ENCODE assay signal across 12 cellular contexts in the genomic region with DNA sequence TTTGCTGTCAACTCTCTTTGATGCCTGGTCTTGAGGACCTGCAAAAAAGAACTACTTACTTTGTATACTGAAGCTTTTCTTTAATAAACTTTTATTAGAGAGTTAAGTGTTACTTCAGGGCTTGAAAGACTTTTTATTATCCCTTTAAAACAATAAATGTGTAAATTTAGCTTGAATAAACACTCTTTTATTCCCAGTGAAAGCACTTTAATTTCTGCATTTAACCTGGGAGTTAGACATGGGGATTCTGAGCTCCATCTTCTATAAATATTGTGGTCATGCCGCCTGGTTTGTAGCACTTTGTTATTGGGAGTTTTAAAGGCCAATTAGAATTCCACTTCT. TPM values are rescaled to one million over a fixed set of nuclear protein-coding genes. Genes with fewer than 3 reads are reported as not detected.
A peak's percentile ranks its signal among the peaks of the same experiment; 100 is the strongest.
DNase-seq lines count a peak whose midpoint lies in the region; ATAC-seq and TF ChIP-seq lines count a peak whose summit lies in the region.
"Had no signal": no experiment of that assay in that cellular context is flagged by ENCODE, and none has a peak within 500 bp of the region (broad histone marks: within the 10 kb centered on the region; RNA-seq: fewer than 3 reads in every experiment).

No MANE protein-coding gene starts in this region.

- H3K9me3 ChIP-seq in ES-I3 (ENCODE audit: control insufficient read depth, insufficient read depth, low read length) = no peaks in the 10 kb centered on the region
- H3K9me3 ChIP-seq: MG63, mucosa of descending colon had no signal

- TF ChIP-seq CTCF in C4-2B (conservative IDR thresholded peaks at IDR 0.05) (no peak), nephron progenitor cell (IDR thresholded peaks at IDR 0.05) (no peak)

- 0 out of 2 replicates have a peak, but pooled peaks cover 3% of the 10 kb centered on the region for H3K4me1 ChIP-seq in ES-I3 (ENCODE audit: insufficient read depth, low read length)

- CTCF ChIA-PET in activated CD8-positive, alpha-beta memory T cell treated with anti-CD3 and anti-CD28 coated beads, Interleukin-2, amount 10 ng/mL, durations not matched to agents 7 days and 5 days (lab: Charles Lee) = interaction anchor here (0.7 to 9.9 kb wide), 3 partner anchors 10 to 351 kb away, joined by 3 to 186 read pairs (median 3); a partner anchor contains a TSS

- H3K36me3 ChIP-seq in ES-I3 (ENCODE audit: insufficient read depth, low read length) = no peaks in the 10 kb centered on the region
- H3K36me3 ChIP-seq: MG63 had no signal

- H3K9me3 Mint-ChIP-seq in activated naive CD8-positive, alpha-beta T cell treated with anti-CD3 and anti-CD28 coated beads for 36 hours = no peaks in the 10 kb centered on the region
- peaks cover 24% of the 10 kb centered on the region for H3K9me3 Mint-ChIP-seq in nephron progenitor cell
- H3K9me3 Mint-ChIP-seq in activated CD8-positive, alpha-beta memory T cell treated with anti-CD3 and anti-CD28 coated beads, Interleukin-2, amount 10 ng/mL, durations not matched to agents 7 days and 5 days (ENCODE audit: low read depth) = no peaks in the 10 kb centered on the region
- H3K9me3 Mint-ChIP-seq: activated CD4-positive, alpha-beta memory T cell treated with anti-CD3 and anti-CD28 coated beads, Interleukin-2, amount 10 ng/mL, durations not matched to agents 7 days and 5 days; activated naive CD4-positive, alpha-beta T cell treated with anti-CD3 and anti-CD28 coated beads, Interleukin-2, amount 10 ng/mL, durations not matched to agents 7 days and 5 days had no signal

- no peak for DNase-seq in activated naive CD8-positive, alpha-beta T cell treated with anti-CD3 and anti-CD28 coated beads for 36 hours
- DNase-seq in nephron progenitor cell (no peak), NCI-H1436 (lab: John Stamatoyannopoulos, UW) (no peak)
- no peak for DNase-seq in activated CD8-positive, alpha-beta memory T cell treated with anti-CD3 and anti-CD28 coated beads, Interleukin-2, amount 10 ng/mL, durations not matched to agents 7 days and 5 days
- DNase-seq: activated CD4-positive, alpha-beta memory T cell treated with anti-CD3 and anti-CD28 coated beads, Interleukin-2, amount 10 ng/mL, durations not matched to agents 7 days and 5 days; DND-41 had no signal

- peak overlapping the region; percentile 67 for H3K27ac ChIP-seq in C4-2B

- H3K4me3 Mint-ChIP-seq in activated naive CD8-positive, alpha-beta T cell treated with anti-CD3 and anti-CD28 coated beads for 36 hours = peak overlapping the region; percentile 24
- H3K4me3 Mint-ChIP-seq in nephron progenitor cell = peak overlapping the region; percentile 98
- H3K4me3 Mint-ChIP-seq in activated CD8-positive, alpha-beta memory T cell treated with anti-CD3 and anti-CD28 coated beads, Interleukin-2, amount 10 ng/mL, durations not matched to agents 7 days and 5 days = no peak overlapping the region

- peak overlapping the region; percentile 84; the same call in 1 of the 2 replicates for H3K9ac ChIP-seq in ES-I3 (ENCODE audit: low read depth, low read length)

- peaks cover 6% of the 10 kb centered on the region for H3K4me1 Mint-ChIP-seq in activated naive CD8-positive, alpha-beta T cell treated with anti-CD3 and anti-CD28 coated beads for 36 hours
- H3K4me1 Mint-ChIP-seq in nephron progenitor cell = peaks cover 55% of the 10 kb centered on the region
- peaks cover 4% of the 10 kb centered on the region for H3K4me1 Mint-ChIP-seq in activated CD8-positive, alpha-beta memory T cell treated with anti-CD3 and anti-CD28 coated beads, Interleukin-2, amount 10 ng/mL, durations not matched to agents 7 days and 5 days

- peaks cover 68% of the 10 kb centered on the region for H3K27me3 Mint-ChIP-seq in activated naive CD8-positive, alpha-beta T cell treated with anti-CD3 and anti-CD28 coated beads for 36 hours
- peaks cover 26% of the 10 kb centered on the region for H3K27me3 Mint-ChIP-seq in nephron progenitor cell (ENCODE audit: low read depth, poor library complexity)
- peaks cover 64% of the 10 kb centered on the region for H3K27me3 Mint-ChIP-seq in activated CD8-positive, alpha-beta memory T cell treated with anti-CD3 and anti-CD28 coated beads, Interleukin-2, amount 10 ng/mL, durations not matched to agents 7 days and 5 days

- no peak for ATAC-seq in HG02981 (IDR thresholded peaks at IDR 0.05; ENCODE audit: unreplicated experiment)
- no peak for ATAC-seq in activated CD8-positive, alpha-beta memory T cell treated with anti-CD3 and anti-CD28 coated beads, Interleukin-2, amount 10 ng/mL, durations not matched to agents 7 days and 5 days

- no peaks in the 10 kb centered on the region for H3K36me3 Mint-ChIP-seq in activated naive CD8-positive, alpha-beta T cell treated with anti-CD3 and anti-CD28 coated beads for 36 hours
- H3K36me3 Mint-ChIP-seq in nephron progenitor cell (ENCODE audit: low read depth) = peaks cover 32% of the 10 kb centered on the region
- peaks cover 2% of the 10 kb centered on the region for H3K36me3 Mint-ChIP-seq in activated CD8-positive, alpha-beta memory T cell treated with anti-CD3 and anti-CD28 coated beads, Interleukin-2, amount 10 ng/mL, durations not matched to agents 7 days and 5 days
- H3K36me3 Mint-ChIP-seq: activated naive CD4-positive, alpha-beta T cell treated with anti-CD3 and anti-CD28 coated beads, Interleukin-2, amount 10 ng/mL, durations not matched to agents 7 days and 5 days had no signal

- H3K27ac Mint-ChIP-seq in activated naive CD8-positive, alpha-beta T cell treated with anti-CD3 and anti-CD28 coated beads for 36 hours = no peak overlapping the region
- no peak overlapping the region for H3K27ac Mint-ChIP-seq in nephron progenitor cell
- H3K27ac Mint-ChIP-seq in activated CD8-positive, alpha-beta memory T cell treated with anti-CD3 and anti-CD28 coated beads, Interleukin-2, amount 10 ng/mL, durations not matched to agents 7 days and 5 days = no peak overlapping the region
- H3K27ac Mint-ChIP-seq: activated CD4-positive, alpha-beta memory T cell treated with anti-CD3 and anti-CD28 coated beads, Interleukin-2, amount 10 ng/mL, durations not matched to agents 7 days and 5 days; activated naive CD4-positive, alpha-beta T cell treated with anti-CD3 and anti-CD28 coated beads, Interleukin-2, amount 10 ng/mL, durations not matched to agents 7 days and 5 days had no signal

RNA-seq across cellular contexts. Expression of a gene that starts 17.8 kb away (rescaled TPM):
- 10 to 100 TPM; 14.1 to 14.4 TPM for total RNA-seq in activated naive CD8-positive, alpha-beta T cell treated with anti-CD3 and anti-CD28 coated beads for 36 hours
- 10 to 100 TPM in 1 of 2 experiments, 1 to 10 TPM in 1; 7.5 to 11.8 TPM for total RNA-seq in activated CD8-positive, alpha-beta memory T cell treated with anti-CD3 and anti-CD28 coated beads, Interleukin-2, amount 10 ng/mL, durations not matched to agents 7 days and 5 days

RNA-seq across cellular contexts. Expression of a gene that starts 50.1 kb away (rescaled TPM):
- total RNA-seq in activated naive CD8-positive, alpha-beta T cell treated with anti-CD3 and anti-CD28 coated beads for 36 hours = 1 to 10 TPM in 1 of 2 experiments, under 1 TPM in 1; 0.52 to 1.0 TPM
- total RNA-seq in activated CD8-positive, alpha-beta memory T cell treated with anti-CD3 and anti-CD28 coated beads, Interleukin-2, amount 10 ng/mL, durations not matched to agents 7 days and 5 days = 1 to 10 TPM in 1 of 2 experiments, under 1 TPM in 1; 0.91 to 1.4 TPM
